14 cellular contexts compared by ENCODE assay signal in genomic region chr5:103498800-103499199, GRCh38.
DNase-seq lines count a peak whose midpoint lies in the region; ATAC-seq and TF ChIP-seq lines count a peak whose summit lies in the region.
"Had no signal": no experiment of that assay in that cellular context is flagged by ENCODE, and none has a peak within 500 bp of the region (broad histone marks: within the 10 kb centered on the region; RNA-seq: fewer than 3 reads in every experiment).

No MANE protein-coding gene starts in this region.

- H3K9me3 ChIP-seq in ES-I3 (ENCODE audit: control insufficient read depth, insufficient read depth, low read length): no peaks in the 10 kb centered on the region
- no peaks in the 10 kb centered on the region for H3K9me3 ChIP-seq in HUES48 (ENCODE audit: control insufficient read depth, insufficient read depth, low read length)
- no peaks in the 10 kb centered on the region for H3K9me3 ChIP-seq in endodermal cell (ENCODE audit: control insufficient read depth, low read length)
- peaks cover 4% of the 10 kb centered on the region for H3K9me3 ChIP-seq in neuron (ENCODE audit: low read length)
- H3K9me3 ChIP-seq: Caco-2 had no signal

- H3K36me3 Mint-ChIP-seq in endodermal cell (ENCODE audit: low read depth): no peaks in the 10 kb centered on the region

- WGBS in endodermal cell (ENCODE audit: insufficient coverage in 1 of 2, insufficient read length in 1 of 2), 2 experiments: 75 to 76% methylated on average over 5 of the region's 5 CpGs

- peak overlapping the region; percentile 74 for H3K27ac ChIP-seq in HUES48 (ENCODE audit: low read depth, low read length)
- peak overlapping the region; percentile 93 for H3K27ac ChIP-seq in endodermal cell (ENCODE audit: low read depth, low read length)

- H3K9ac ChIP-seq in ES-I3 (ENCODE audit: low read depth, low read length): peak overlapping the region; percentile 5; the same call in 1 of the 2 replicates
- no peak overlapping the region for H3K9ac ChIP-seq in HUES48 (ENCODE audit: low read depth, low read length)
- no peak overlapping the region for H3K9ac ChIP-seq in endodermal cell (ENCODE audit: extremely low read depth, low read length, poor library complexity, severe bottlenecking)

- no peaks in the 10 kb centered on the region for H3K4me1 Mint-ChIP-seq in endodermal cell

- H3K4me3 ChIP-seq in HUES48 (ENCODE audit: low read depth, low read length) (peak overlapping the region; percentile 32), endodermal cell (ENCODE audit: low read length) (no peak overlapping the region), neuron (ENCODE audit: low read length) (peak overlapping the region; percentile 11)

- no peaks in the 10 kb centered on the region for H3K27me3 Mint-ChIP-seq in endodermal cell (ENCODE audit: insufficient read depth)

- ATAC-seq in HG03139 (IDR thresholded peaks at IDR 0.05; ENCODE audit: unreplicated experiment) (no peak), HG02759 (IDR thresholded peaks at IDR 0.05; ENCODE audit: unreplicated experiment) (no peak)

- TF ChIP-seq CTCF in endodermal cell (conservative IDR thresholded peaks at IDR 0.05): no peak

- no peaks in the 10 kb centered on the region for H3K9me3 Mint-ChIP-seq in endodermal cell

- no peak overlapping the region for H3K4me3 Mint-ChIP-seq in endodermal cell

- no peaks in the 10 kb centered on the region for H3K36me3 ChIP-seq in ES-I3 (ENCODE audit: insufficient read depth, low read length)
- H3K36me3 ChIP-seq in HUES48 (ENCODE audit: control insufficient read depth, insufficient read depth, low read length): no peaks in the 10 kb centered on the region
- H3K36me3 ChIP-seq in endodermal cell (ENCODE audit: control insufficient read depth, insufficient read depth, low read length): no peaks in the 10 kb centered on the region
- H3K36me3 ChIP-seq in neuron (ENCODE audit: insufficient read depth, low read length): no peaks in the 10 kb centered on the region

- no peak overlapping the region for H2AFZ ChIP-seq in neuron (ENCODE audit: low read depth, low read length)

- DNase-seq in endodermal cell: no peak
- no peak for DNase-seq in stimulated activated naive CD4-positive, alpha-beta T cell (lab: John Stamatoyannopoulos, UW)
- DNase-seq: Caco-2, HCEC 1CT, NCI-H1417 treated with DMSO at 0.1 percent for 48 hours, NCI-H1930, NCI-H345, NCI-H526 treated with DMSO at 0.1 percent for 48 hours, SHP77 treated with DMSO at 0.1 percent for 48 hours had no signal

- H3K4me1 ChIP-seq in ES-I3 (ENCODE audit: insufficient read depth, low read length) (peaks cover 13% of the 10 kb centered on the region), HUES48 (ENCODE audit: control insufficient read depth, insufficient read depth, low read length) (peaks cover 31% of the 10 kb centered on the region), endodermal cell (ENCODE audit: control insufficient read depth, insufficient read depth, low read length) (no peaks in the 10 kb centered on the region), neuron (ENCODE audit: insufficient read depth, low read length) (peaks cover 55% of the 10 kb centered on the region)
- H3K4me1 ChIP-seq: Caco-2 had no signal

- no peak overlapping the region for H3K27ac Mint-ChIP-seq in endodermal cell

- H3K27me3 ChIP-seq in HUES48 (ENCODE audit: control insufficient read depth, insufficient read depth, low read length) (no peaks in the 10 kb centered on the region), endodermal cell (ENCODE audit: control insufficient read depth, insufficient read depth, low read length, poor library complexity, severe bottlenecking) (no peaks in the 10 kb centered on the region), neuron (ENCODE audit: insufficient read depth, low read length) (no peaks in the 10 kb centered on the region)
